Comparison of ENCODE assay signal across 16 cellular contexts in the genomic region with DNA sequence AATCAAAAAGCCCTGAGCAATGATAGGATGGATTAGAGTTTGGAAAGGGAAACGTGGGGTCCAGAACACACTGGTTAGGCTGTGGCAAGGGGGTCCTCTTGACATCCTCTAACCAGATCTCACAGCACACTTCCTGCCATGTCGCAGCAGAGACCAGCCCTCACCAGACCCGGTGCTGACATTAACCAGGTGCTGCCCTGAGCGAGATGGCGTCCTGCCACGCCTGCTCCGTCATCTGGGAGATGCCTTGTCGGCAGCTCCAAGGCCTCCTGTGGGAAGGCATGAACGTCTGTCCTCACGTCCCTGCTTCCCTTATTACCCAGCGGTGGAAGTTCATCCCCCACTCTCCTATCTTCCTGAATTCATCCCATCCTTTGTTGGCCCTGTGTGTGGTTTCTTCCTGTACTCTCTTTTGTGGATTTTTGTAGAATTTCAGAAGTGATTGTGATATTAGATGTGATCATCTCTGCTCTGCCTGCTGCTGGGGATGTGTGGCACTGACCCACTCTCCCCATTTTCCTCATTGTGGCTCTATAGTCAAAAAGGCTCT. TPM values are rescaled to one million over a fixed set of nuclear protein-coding genes. Genes with fewer than 3 reads are reported as not detected.
DNase-seq lines count a peak whose midpoint lies in the region; ATAC-seq and TF ChIP-seq lines count a peak whose summit lies in the region.
"Had no signal": no experiment of that assay in that cellular context is flagged by ENCODE, and none has a peak within 500 bp of the region (broad histone marks: within the 10 kb centered on the region; RNA-seq: fewer than 3 reads in every experiment).

No MANE protein-coding gene starts in this region.

- no peaks in the 10 kb centered on the region for H3K27me3 ChIP-seq in lung (ENCODE audit: control insufficient read depth, insufficient read depth)
- no peaks in the 10 kb centered on the region for H3K27me3 ChIP-seq in brain microvascular endothelial cell (replicated peaks)

- H3K27ac Mint-ChIP-seq in Calu3 (ENCODE audit: unreplicated experiment) (peak overlapping the region; percentile 2), natural killer cell (no peak overlapping the region)

- in situ Hi-C loops in brain microvascular endothelial cell (cut with HindIII; ENCODE audit: low pct_ligation_motif_present, low sequenced_read_pairs) = no loop called here

- H3K36me3 ChIP-seq in lung (ENCODE audit: control insufficient read depth in 2 of 2, insufficient read depth in 2 of 2, low read length in 2 of 2) = no peaks in the 10 kb centered on the region
- H3K36me3 ChIP-seq in brain microvascular endothelial cell (replicated peaks) = no peaks in the 10 kb centered on the region

- DNase-seq in Calu3 (no peak), SK-N-DZ (ENCODE audit: low spot score) (peak; percentile 95), epithelial cell of prostate (ENCODE audit: low read depth, low spot score) (no peak), lung (ENCODE audit: low spot score) (no peak), NCI-H510A treated with DMSO at 0.1 percent for 48 hours (lab: John Stamatoyannopoulos, UW) (no peak), brain microvascular endothelial cell (no peak), C1 segment of cervical spinal cord (lab: John Stamatoyannopoulos, UW) (no peak), natural killer cell (no peak)
- DNase-seq: effector CD8-positive, alpha-beta T cell; GOT3; mesendoderm; NCI-H1694; NCI-H524; occipital lobe; stimulated activated naive CD4-positive, alpha-beta T cell treated with Interleukin-2 at 50 U/mL for 16 hours had no signal

- H3K4me1 Mint-ChIP-seq in Calu3 (ENCODE audit: low read depth, unreplicated experiment) = peaks cover 19% of the 10 kb centered on the region
- H3K4me1 Mint-ChIP-seq in natural killer cell = peaks cover 11 to 12% of the 10 kb centered on the region in 2 donors

- TF ChIP-seq CTCF in Calu3 (IDR thresholded peaks at IDR 0.05; ENCODE audit: unreplicated experiment) (no peak), lung (IDR thresholded peaks at IDR 0.05; ENCODE audit: control extremely low read depth, extremely low read depth) (no peak), brain microvascular endothelial cell (IDR thresholded peaks at IDR 0.05; ENCODE audit: low read depth, low read length, missing control alignments) (no peak), natural killer cell (IDR thresholded peaks at IDR 0.05) (no peak)

- no peaks in the 10 kb centered on the region for H3K27me3 Mint-ChIP-seq in Calu3 (ENCODE audit: unreplicated experiment)
- H3K27me3 Mint-ChIP-seq in natural killer cell (ENCODE audit: low read depth in 2 of 2) = peaks cover 24 to 47% of the 10 kb centered on the region in 2 donors

- H3K36me3 Mint-ChIP-seq in Calu3 (ENCODE audit: insufficient read depth, unreplicated experiment) (peaks cover 6% of the 10 kb centered on the region), natural killer cell (no peaks in the 10 kb centered on the region)
- H3K36me3 Mint-ChIP-seq: activated CD4-positive, alpha-beta memory T cell treated with anti-CD3 and anti-CD28 coated beads for 36 hours had no signal

- no TSS peak for BruUV-seq in Calu3 (replicated peaks; lab: Mats Ljungman, UMichigan)

- H3K4me3 ChIP-seq in lung (no peak overlapping the region), brain microvascular endothelial cell (ENCODE audit: low read depth, low read length) (no peak overlapping the region)

- CTCF ChIA-PET in Calu3 (lab: Charles Lee) = no interaction called here

- H3K9me3 ChIP-seq in lung (ENCODE audit: control insufficient read depth in 2 of 2, insufficient read depth in 1 of 2, low read length in 1 of 2) = no peaks in the 10 kb centered on the region

- H3K4me1 ChIP-seq in lung (ENCODE audit: control insufficient read depth in 2 of 2, insufficient read depth in 2 of 2, low read length in 2 of 2) = peaks cover 5 to 17% of the 10 kb centered on the region in 2 donors

- WGBS in lung, 2 donors = 43 to 65% methylated on average over 11 of the region's 11 CpGs

- no peaks in the 10 kb centered on the region for H3K9me3 Mint-ChIP-seq in Calu3 (ENCODE audit: low read depth, unreplicated experiment)
- no peaks in the 10 kb centered on the region for H3K9me3 Mint-ChIP-seq in natural killer cell

- no peak overlapping the region for H3K4me3 Mint-ChIP-seq in Calu3 (ENCODE audit: low read depth, unreplicated experiment)
- no peak overlapping the region for H3K4me3 Mint-ChIP-seq in natural killer cell
- H3K4me3 Mint-ChIP-seq: activated CD4-positive, alpha-beta memory T cell treated with anti-CD3 and anti-CD28 coated beads for 36 hours had no signal

- H3K27ac ChIP-seq in epithelial cell of prostate (peak overlapping the region; percentile 83), lung (ENCODE audit: low read depth in 1 of 2, low read length in 1 of 2) (peak overlapping the region; percentile 55 to 81), brain microvascular endothelial cell (no peak overlapping the region)

- ATAC-seq in lung (ENCODE audit: insufficient read depth, low FRiP score) (no peak), natural killer cell (no peak)

- intact Hi-C loops in Calu3 (cut with micrococcal nuclease; ENCODE audit: unreplicated experiment) (loop anchor here (5.0 to 10.0 kb wide), 2 partner anchors 145 to 623 kb away; a partner anchor contains a TSS), natural killer cell (cut with micrococcal nuclease) (loop anchor here (5.0 to 10.0 kb wide), 2 partner anchors 303 to 1965 kb away; no protein-coding TSS in a partner anchor)

RNA-seq across cellular contexts. Expression of a gene that starts 29.4 kb away (rescaled TPM):
- 5.1 and 6.9 TPM in 2 replicates for total RNA-seq in Calu3 (2022)
- 17.5 and 18.2 TPM in 2 replicates for polyA plus RNA-seq in SK-N-DZ (2014; cell fraction: cytosol; rRNA removed)
- polyA plus RNA-seq in SK-N-DZ (2014; cell fraction: nucleus; rRNA removed) = 9.1 and 9.2 TPM in 2 replicates
- 10 to 100 TPM in 1 of 2 donors, 1 to 10 TPM in 1; 6.9 to 36.9 TPM for total RNA-seq in lung
- 10 to 100 TPM in 1 of 2 donors, 1 to 10 TPM in 1; 9.0 to 14.2 TPM for polyA plus RNA-seq in lung
- not detected for total RNA-seq in natural killer cell
